10 cellular contexts compared by ENCODE assay signal in genomic region chr4:2259541-2260267, GRCh38. TPM values are rescaled to one million over a fixed set of nuclear protein-coding genes. Genes with fewer than 3 reads are reported as not detected.
DNase-seq lines count a peak whose midpoint lies in the region; ATAC-seq, FAIRE-seq and TF ChIP-seq lines count a peak whose summit lies in the region.
"Had no signal": no experiment of that assay in that cellular context is flagged by ENCODE, and none has a peak within 500 bp of the region (broad histone marks: within the 10 kb centered on the region; RNA-seq: fewer than 3 reads in every experiment).

No MANE protein-coding gene starts in this region.

- CTCF ChIA-PET in BJ (lab: Yijun Ruan, JAX), result no interaction called here
- CTCF ChIA-PET in T-cell (lab: Charles Lee), result no interaction called here

- H3K4me1 Mint-ChIP-seq in T-cell, result peaks cover 2 to 22% (median 14%) of the 10 kb centered on the region in 3 donors

- H3K9me3 Mint-ChIP-seq in T-cell, result no peaks in the 10 kb centered on the region

- DNase-seq in BJ (ENCODE audit: low read depth), result no peak
- peak in 5 of 34 experiments; percentile 1 to 22 (median 3) for DNase-seq in T-cell
- no peak for DNase-seq in fibroblast of pulmonary artery (ENCODE audit: low read depth)
- peak; percentile 18 for DNase-seq in omental fat pad (ENCODE audit: low spot score)
- no peak for DNase-seq in frontal cortex (ENCODE audit: low spot score in 2 of 2)
- DNase-seq in NCI-H510A (lab: John Stamatoyannopoulos, UW), result no peak
- no peak for DNase-seq in GM12892 (ENCODE audit: insufficient read length)
- DNase-seq: NCI-H187 treated with DMSO at 0.1 percent for 48 hours; stimulated activated naive CD4-positive, alpha-beta T cell treated with Interleukin-2 at 50 U/mL for 16 hours had no signal

- no peak for TF ChIP-seq CTCF in BJ (IDR thresholded peaks at IDR 0.05; ENCODE audit: insufficient read depth, low read depth, low read length)
- TF ChIP-seq CTCF in fibroblast of pulmonary artery (IDR thresholded peaks at IDR 0.05; ENCODE audit: low read length, missing control alignments), result no peak
- no peak for TF ChIP-seq CTCF in omental fat pad (IDR thresholded peaks at IDR 0.05)

- no peaks in the 10 kb centered on the region for H3K27me3 Mint-ChIP-seq in T-cell

- no peak for ATAC-seq in T-cell (replicated peaks in 1 of 4)
- no peak for ATAC-seq in omental fat pad (ENCODE audit: low FRiP score)
- no peak for ATAC-seq in HG03457 (IDR thresholded peaks at IDR 0.05; ENCODE audit: unreplicated experiment)

- FAIRE-seq in frontal cortex (lab: Jason Lieb, UNC) (no peak), GM12892 (lab: Jason Lieb, UNC) (no peak)

- H3K36me3 ChIP-seq in BJ (ENCODE audit: control insufficient read depth, insufficient read depth, low read length), result peaks cover 15% of the 10 kb centered on the region

- H3K27ac Mint-ChIP-seq in T-cell, result peak overlapping the region; percentile 19 to 72

- H3K4me3 ChIP-seq in BJ (ENCODE audit: low read depth, low read length) (peak overlapping the region; percentile 77), fibroblast of pulmonary artery (replicated peaks; ENCODE audit: low read depth, low read length) (peak overlapping the region; percentile 89)

- H3K36me3 Mint-ChIP-seq in T-cell, result peaks cover 5% of the 10 kb centered on the region

- H3K27me3 ChIP-seq in BJ (ENCODE audit: control insufficient read depth, insufficient read depth, low read length), result no peaks in the 10 kb centered on the region

- POLR2A ChIA-PET in BJ (lab: Charles Lee) (no interaction called here), T-cell (lab: Charles Lee) (no interaction called here)

- TF ChIP-seq POLR2A in GM12892 (IDR thresholded peaks at IDR 0.05; ENCODE audit: low read depth, low read length), result no peak

- peak overlapping the region; percentile 55 to 71 (median 69) for H3K4me3 Mint-ChIP-seq in T-cell

RNA-seq across cellular contexts. Expression of gene MXD4, which starts 2.2 kb away (rescaled TPM):
- polyA plus RNA-seq in BJ (2011; rRNA removed), result 37.5 and 58.3 TPM in 2 replicates
- polyA minus RNA-seq in BJ (2011; rRNA and poly(A)+ RNA removed), result 31.3 and 39.2 TPM in 2 replicates
- total RNA-seq in T-cell (100 to 1,000 TPM in 1 of 5 donors, 10 to 100 TPM in 4; 57.0 to 125 (median 78.2) TPM), omental fat pad (100 to 1,000 TPM in 1 of 4 donors, 10 to 100 TPM in 3; 33.7 to 118 (median 59.5) TPM), frontal cortex (17.5 TPM)
- 5.0 TPM for polyA plus RNA-seq in GM12892 (2012; ENCODE audit: missing spikeins)

RNA-seq across cellular contexts. Expression of gene HAUS3, which starts 17.8 kb away (rescaled TPM):
- 1.9 and 4.0 TPM in 2 replicates for polyA plus RNA-seq in BJ (2011; rRNA removed)
- polyA minus RNA-seq in BJ (2011; rRNA and poly(A)+ RNA removed), result 1.5 and 2.1 TPM in 2 replicates
- total RNA-seq in T-cell (10 to 100 TPM; 29.3 to 94.0 (median 31.2) TPM), omental fat pad (10 to 100 TPM in 3 of 4 donors, 1 to 10 TPM in 1; 9.5 to 27.6 (median 10.8) TPM), frontal cortex (42.0 TPM)
- 14.5 TPM for polyA plus RNA-seq in GM12892 (2012; ENCODE audit: missing spikeins)

RNA-seq across cellular contexts. Expression of gene POLN, which starts 17.8 kb away (rescaled TPM):
- polyA plus RNA-seq in BJ (2011; rRNA removed), result 0.91 and 1.5 TPM in 2 replicates
- 0.62 and 0.90 TPM in 2 replicates for polyA minus RNA-seq in BJ (2011; rRNA and poly(A)+ RNA removed)
- total RNA-seq in T-cell (1 to 10 TPM; 2.5 to 3.7 (median 2.7) TPM), omental fat pad (1 to 10 TPM; 4.7 to 7.3 (median 5.1) TPM), frontal cortex (8.6 TPM)
- 1.5 TPM for polyA plus RNA-seq in GM12892 (2012; ENCODE audit: missing spikeins)
